In the genomic region with DNA sequence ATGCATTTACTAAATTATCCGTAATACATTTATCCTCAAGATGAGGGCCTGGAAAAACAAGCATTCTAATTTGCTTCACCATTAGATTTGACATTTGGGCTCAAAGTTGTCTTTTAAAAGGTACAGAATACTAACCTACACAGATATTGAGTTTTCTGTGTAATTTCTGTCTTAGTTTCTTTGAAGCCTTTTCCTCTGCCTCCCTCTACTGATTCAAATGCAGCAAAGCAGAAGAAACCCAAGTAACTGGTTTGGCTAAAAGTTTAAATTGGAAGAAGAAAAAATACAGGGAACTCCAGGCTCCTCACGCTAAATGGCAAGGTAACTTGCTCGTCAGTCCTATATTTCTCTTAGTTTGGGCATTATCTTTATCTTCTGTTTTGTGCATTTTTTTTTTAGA, we compare ENCODE assay signal across 11 cellular contexts. TPM values are rescaled to one million over a fixed set of nuclear protein-coding genes. Genes with fewer than 3 reads are reported as not detected.
A peak's percentile ranks its signal among the peaks of the same experiment; 100 is the strongest.
DNase-seq lines count a peak whose midpoint lies in the region; ATAC-seq and TF ChIP-seq lines count a peak whose summit lies in the region.
"Had no signal": no experiment of that assay in that cellular context is flagged by ENCODE, and none has a peak within 500 bp of the region (broad histone marks: within the 10 kb centered on the region; RNA-seq: fewer than 3 reads in every experiment).

No MANE protein-coding gene starts in this region.

- no peak overlapping the region for H3K27ac ChIP-seq in dorsolateral prefrontal cortex
- H3K27ac ChIP-seq in colonic mucosa, result no peak overlapping the region
- H3K27ac ChIP-seq: BLaER1 had no signal

- H3K36me3 ChIP-seq in colonic mucosa, result no peaks in the 10 kb centered on the region
- H3K36me3 ChIP-seq: BLaER1 had no signal

- H3K9me3 ChIP-seq in colonic mucosa, result no peaks in the 10 kb centered on the region
- H3K9me3 ChIP-seq: BLaER1 had no signal

- H3K4me1 ChIP-seq in colonic mucosa, result no peaks in the 10 kb centered on the region
- H3K4me1 ChIP-seq: BLaER1 had no signal

- intact Hi-C loops in dorsolateral prefrontal cortex (cut with DNase I) (loop anchor here (10.0 kb wide), 3 partner anchors 252 to 652 kb away; no protein-coding TSS in a partner anchor), colonic mucosa (cut with DNase I) (loop anchor here (10.0 kb wide), 1 partner anchor 242 kb away; no protein-coding TSS in a partner anchor)

- no peak for ATAC-seq in HG02571 (IDR thresholded peaks at IDR 0.05; ENCODE audit: unreplicated experiment)
- no peak for ATAC-seq in GM21717 (IDR thresholded peaks at IDR 0.05; ENCODE audit: unreplicated experiment)

- H3K27me3 ChIP-seq in dorsolateral prefrontal cortex (no peaks in the 10 kb centered on the region), colonic mucosa (no peaks in the 10 kb centered on the region)
- H3K27me3 ChIP-seq: BLaER1 had no signal

- DNase-seq in NCI-H1694 treated with DMSO at 0.1 percent for 48 hours (lab: John Stamatoyannopoulos, UW) (peak; percentile 26), NCI-H1694 (lab: John Stamatoyannopoulos, UW) (no peak), NCI-H2171 (lab: John Stamatoyannopoulos, UW) (peak; percentile 15), dorsolateral prefrontal cortex (no peak), pons (ENCODE audit: low spot score) (peak; percentile 11), colonic mucosa (no peak)
- DNase-seq: activated CD8-positive, alpha-beta memory T cell treated with anti-CD3 and anti-CD28 coated beads, Interleukin-2, amount 50 U/mL, for 48 hours had no signal

- H3K4me3 ChIP-seq in dorsolateral prefrontal cortex (no peak overlapping the region), colonic mucosa (no peak overlapping the region)
- H3K4me3 ChIP-seq: BLaER1 had no signal

- H3K9ac ChIP-seq in colonic mucosa (ENCODE audit: low read depth in 2 of 2, low read length in 2 of 2), result no peak overlapping the region
- H3K9ac ChIP-seq: BLaER1 had no signal

- TF ChIP-seq CTCF in dorsolateral prefrontal cortex (IDR thresholded peaks at IDR 0.05 in 54 of 56, conservative IDR thresholded peaks at IDR 0.05 in 2 of 56; ENCODE audit: low read depth in 1 of 56, partially characterized antibody in 56 of 56), result peak in 54 of 56 donors; percentile 26 to 72 (median 50)
- no peak for TF ChIP-seq CTCF in colonic mucosa (IDR thresholded peaks at IDR 0.05)

RNA-seq across cellular contexts. Expression of gene SLC5A7, which starts 53.3 kb away (rescaled TPM):
- total RNA-seq in dorsolateral prefrontal cortex (under 1 TPM in 10 of 120 experiments, not detected in 110; 0.07 to 0.47 (median 0.17) TPM), colonic mucosa (under 1 TPM in 1 of 2 donors, not detected in 1; 0.42 TPM)
- total RNA-seq: endothelial cell of umbilical vein had no signal

Comparison
In these comparisons a context has a peak if more than half of its experiments do, and no peak if none do; other contexts are left out.
1. DNase-seq: peak in NCI-H1694 treated with DMSO at 0.1 percent for 48 hours (single experiment), NCI-H2171 (single experiment) and pons (single experiment); none in NCI-H1694 (single experiment), dorsolateral prefrontal cortex (0 of 10) and colonic mucosa (single experiment).